ENCODE assay signal across 12 cellular contexts in the genomic region with DNA sequence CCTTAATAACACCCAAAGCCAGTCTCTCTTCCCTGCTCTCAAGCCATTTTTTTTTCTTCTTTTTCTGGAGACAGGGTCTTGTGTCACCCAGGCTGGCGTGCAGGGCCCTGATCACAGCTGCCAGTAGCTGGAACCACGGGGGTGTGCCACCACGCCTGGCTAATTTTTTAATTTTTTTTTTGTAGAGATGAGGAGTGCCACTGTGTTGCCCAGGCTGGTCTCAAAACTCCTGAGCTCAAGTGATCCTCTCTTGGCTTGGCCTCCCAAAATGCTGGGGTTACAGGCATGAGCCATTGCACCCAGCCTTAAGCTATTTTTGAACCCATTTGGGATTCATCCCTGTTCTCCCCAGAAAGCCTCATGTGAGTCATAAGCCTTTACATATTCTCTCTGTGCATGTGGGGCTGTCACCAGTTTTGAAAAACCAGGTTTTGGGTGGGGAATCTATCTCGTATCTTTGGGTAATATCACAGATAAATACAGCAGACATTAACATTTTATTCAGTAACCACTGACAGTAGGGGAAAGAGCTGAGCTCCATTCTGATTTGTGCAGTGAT. TPM values are rescaled to one million over a fixed set of nuclear protein-coding genes. Genes with fewer than 3 reads are reported as not detected.
DNase-seq lines count a peak whose midpoint lies in the region; ATAC-seq and TF ChIP-seq lines count a peak whose summit lies in the region.
"Had no signal": no experiment of that assay in that cellular context is flagged by ENCODE, and none has a peak within 500 bp of the region (broad histone marks: within the 10 kb centered on the region; RNA-seq: fewer than 3 reads in every experiment).

No MANE protein-coding gene starts in this region.

- no peaks in the 10 kb centered on the region for H3K27me3 Mint-ChIP-seq in activated naive CD8-positive, alpha-beta T cell treated with anti-CD3 and anti-CD28 coated beads, Interleukin-2, amount 10 ng/mL, durations not matched to agents 7 days and 5 days
- H3K27me3 Mint-ChIP-seq in nephron progenitor cell (ENCODE audit: low read depth, poor library complexity) (peaks cover 4% of the 10 kb centered on the region), type B pancreatic cell (no peaks in the 10 kb centered on the region)

- peak overlapping the region; percentile 99 for H3K27ac ChIP-seq in DND-41 (ENCODE audit: low read length)
- no peak overlapping the region for H3K27ac ChIP-seq in ovary
- H3K27ac ChIP-seq: gastrocnemius medialis had no signal

- peak overlapping the region; percentile 92 for H3K27ac Mint-ChIP-seq in activated naive CD8-positive, alpha-beta T cell treated with anti-CD3 and anti-CD28 coated beads, Interleukin-2, amount 10 ng/mL, durations not matched to agents 7 days and 5 days
- H3K27ac Mint-ChIP-seq in nephron progenitor cell = peak overlapping the region; percentile 22
- no peak overlapping the region for H3K27ac Mint-ChIP-seq in type B pancreatic cell

- peaks cover 3% of the 10 kb centered on the region for H3K9me3 Mint-ChIP-seq in activated naive CD8-positive, alpha-beta T cell treated with anti-CD3 and anti-CD28 coated beads, Interleukin-2, amount 10 ng/mL, durations not matched to agents 7 days and 5 days
- peaks cover 13% of the 10 kb centered on the region for H3K9me3 Mint-ChIP-seq in nephron progenitor cell
- H3K9me3 Mint-ChIP-seq in type B pancreatic cell = peaks cover 2% of the 10 kb centered on the region

- H3K36me3 Mint-ChIP-seq in activated naive CD8-positive, alpha-beta T cell treated with anti-CD3 and anti-CD28 coated beads, Interleukin-2, amount 10 ng/mL, durations not matched to agents 7 days and 5 days = peaks cover 13% of the 10 kb centered on the region
- peaks cover 11% of the 10 kb centered on the region for H3K36me3 Mint-ChIP-seq in nephron progenitor cell (ENCODE audit: low read depth)
- peaks cover 6% of the 10 kb centered on the region for H3K36me3 Mint-ChIP-seq in type B pancreatic cell

- H3K79me2 ChIP-seq in DND-41 (ENCODE audit: insufficient read depth, low read length) = peaks cover 37% of the 10 kb centered on the region

- H3K9me3 ChIP-seq in DND-41 (ENCODE audit: insufficient read depth, low read length, severe bottlenecking) (no peaks in the 10 kb centered on the region), ovary (no peaks in the 10 kb centered on the region)
- H3K9me3 ChIP-seq: gastrocnemius medialis had no signal

- DNase-seq in DND-41 = no peak
- peak; percentile 47 for DNase-seq in activated naive CD8-positive, alpha-beta T cell treated with anti-CD3 and anti-CD28 coated beads, Interleukin-2, amount 10 ng/mL, durations not matched to agents 7 days and 5 days
- no peak for DNase-seq in nephron progenitor cell
- no peak for DNase-seq in type B pancreatic cell (ENCODE audit: extremely low spot score, unreplicated experiment)
- DNase-seq in omental fat pad (ENCODE audit: low spot score) = no peak
- DNase-seq in GM03348 (ENCODE audit: low spot score) = no peak
- no peak for DNase-seq in ovary
- DNase-seq: DMS153, gastrocnemius medialis, NCI-H1694 treated with DMSO at 0.1 percent for 48 hours had no signal

- H2AFZ ChIP-seq in DND-41 (ENCODE audit: low read depth, low read length) = peak overlapping the region; percentile 1

- intact Hi-C loops in ovary (cut with DNase I) = no loop called here

- H3K4me1 Mint-ChIP-seq in activated naive CD8-positive, alpha-beta T cell treated with anti-CD3 and anti-CD28 coated beads, Interleukin-2, amount 10 ng/mL, durations not matched to agents 7 days and 5 days = peaks cover 36% of the 10 kb centered on the region
- H3K4me1 Mint-ChIP-seq in nephron progenitor cell (peaks cover 34% of the 10 kb centered on the region), type B pancreatic cell (ENCODE audit: unreplicated experiment) (peaks cover 6% of the 10 kb centered on the region)

- TF ChIP-seq CTCF in DND-41 (IDR thresholded peaks at IDR 0.05; ENCODE audit: borderline replicate concordance, extremely low read depth, low read length, poor library complexity, severe bottlenecking) (no peak), nephron progenitor cell (IDR thresholded peaks at IDR 0.05) (no peak), type B pancreatic cell (conservative IDR thresholded peaks at IDR 0.05) (no peak), omental fat pad (IDR thresholded peaks at IDR 0.05) (no peak), ovary (IDR thresholded peaks at IDR 0.05) (no peak)

- peak overlapping the region; percentile 86 for H3K9ac ChIP-seq in DND-41 (ENCODE audit: low read depth, low read length)

- H3K4me1 ChIP-seq in DND-41 (ENCODE audit: insufficient read depth, low read length) (peaks cover 54% of the 10 kb centered on the region), ovary (ENCODE audit: insufficient read depth) (peaks cover 2% of the 10 kb centered on the region)

- H3K4me2 ChIP-seq in DND-41 (ENCODE audit: insufficient read depth, low read length) = peak overlapping the region; percentile 71

- no peaks in the 10 kb centered on the region for H3K27me3 ChIP-seq in DND-41 (ENCODE audit: insufficient read depth, low read length, poor library complexity)
- no peaks in the 10 kb centered on the region for H3K27me3 ChIP-seq in ovary
- H3K27me3 ChIP-seq: gastrocnemius medialis had no signal

- H3K4me3 Mint-ChIP-seq in activated naive CD8-positive, alpha-beta T cell treated with anti-CD3 and anti-CD28 coated beads, Interleukin-2, amount 10 ng/mL, durations not matched to agents 7 days and 5 days = peak overlapping the region; percentile 72
- H3K4me3 Mint-ChIP-seq in nephron progenitor cell (no peak overlapping the region), type B pancreatic cell (no peak overlapping the region)

- ATAC-seq in DND-41 (ENCODE audit: insufficient read depth, low read depth) = no peak
- ATAC-seq in HG03378 (IDR thresholded peaks at IDR 0.05; ENCODE audit: unreplicated experiment) = peak; percentile 1
- no peak for ATAC-seq in activated naive CD8-positive, alpha-beta T cell treated with anti-CD3 and anti-CD28 coated beads, Interleukin-2, amount 10 ng/mL, durations not matched to agents 7 days and 5 days (ENCODE audit: low read depth)
- ATAC-seq in omental fat pad (ENCODE audit: low FRiP score) = no peak
- ATAC-seq: gastrocnemius medialis had no signal

- H3K4me3 ChIP-seq in DND-41 (ENCODE audit: low read depth in 1 of 2, low read length in 2 of 2) (peak overlapping the region in 1 of 2 experiments; percentile 40; a peak in 2 of 4 replicates), ovary (no peak overlapping the region)
- H3K4me3 ChIP-seq: gastrocnemius medialis, lung had no signal

- POLR2A ChIA-PET in activated naive CD8-positive, alpha-beta T cell treated with anti-CD3 and anti-CD28 coated beads, Interleukin-2, amount 10 ng/mL, durations not matched to agents 7 days and 5 days (lab: Charles Lee) = interaction anchor here (0.6 to 1.4 kb wide), 6 partner anchors 10 to 314 kb away, joined by 3 to 7 read pairs (median 3); partner anchors contain the start of gene CSGALNACT2

- H3K36me3 ChIP-seq in DND-41 (ENCODE audit: insufficient read depth, low read length) = no peaks in the 10 kb centered on the region; the same call in 1 of the 2 replicates
- no peaks in the 10 kb centered on the region for H3K36me3 ChIP-seq in ovary
- H3K36me3 ChIP-seq: gastrocnemius medialis had no signal

- 87 to 88% (median 87%) methylated on average over 4 of the region's 4 CpGs for WGBS in ovary, 3 donors

- H4K20me1 ChIP-seq in DND-41 (ENCODE audit: insufficient read depth, low read length) = no peaks in the 10 kb centered on the region; the same call in 1 of the 2 replicates

- TF ChIP-seq POLR2A in ovary (IDR thresholded peaks at IDR 0.05) = no peak

- TF ChIP-seq EP300 in ovary (IDR thresholded peaks at IDR 0.05) = no peak

RNA-seq across cellular contexts. Expression of gene ZNF487, which starts 15.5 kb away (rescaled TPM):
- 1 to 10 TPM; 3.3 to 3.4 TPM for total RNA-seq in activated naive CD8-positive, alpha-beta T cell treated with anti-CD3 and anti-CD28 coated beads, Interleukin-2, amount 10 ng/mL, durations not matched to agents 7 days and 5 days
- total RNA-seq in type B pancreatic cell (ENCODE audit: low replicate concordance) (3.5 and 6.4 TPM in 2 replicates), omental fat pad (1 to 10 TPM; 3.7 to 9.2 (median 6.8) TPM), ovary (10 to 100 TPM in 2 of 7 donors, 1 to 10 TPM in 5; 6.4 to 30.1 (median 8.7) TPM)
- 1 to 10 TPM; 6.4 to 8.2 TPM for polyA plus RNA-seq in ovary

RNA-seq across cellular contexts. Expression of gene HNRNPF, which starts 43.4 kb away (rescaled TPM):
- total RNA-seq in activated naive CD8-positive, alpha-beta T cell treated with anti-CD3 and anti-CD28 coated beads, Interleukin-2, amount 10 ng/mL, durations not matched to agents 7 days and 5 days = 100 to 1,000 TPM; 347 to 351 TPM
- total RNA-seq in type B pancreatic cell (ENCODE audit: low replicate concordance) = 220 and 287 TPM in 2 replicates
- 100 to 1,000 TPM; 140 to 345 (median 164) TPM for total RNA-seq in omental fat pad
- total RNA-seq in ovary = 100 to 1,000 TPM; 100 to 220 (median 185) TPM
- 100 to 1,000 TPM in 1 of 2 donors, 10 to 100 TPM in 1; 95.1 to 121 TPM for polyA plus RNA-seq in ovary
